Comparison of ENCODE assay signal across 8 cellular contexts in genomic region chr13:71865858-71866172, GRCh38. TPM values are rescaled to one million over a fixed set of nuclear protein-coding genes. Genes with fewer than 3 reads are reported as not detected.
DNase-seq lines count a peak whose midpoint lies in the region; ATAC-seq, FAIRE-seq and TF ChIP-seq lines count a peak whose summit lies in the region.

No MANE protein-coding gene starts in this region.

- H3K27me3 ChIP-seq in keratinocyte (ENCODE audit: control insufficient read depth, extremely low read depth, insufficient read depth, low read length): peaks cover 53% of the 10 kb centered on the region
- H3K27me3 ChIP-seq in testis: no peaks in the 10 kb centered on the region

- 0% methylated on average over 1 to 18 of the region's 18 CpGs for WGBS in testis, 2 donors

- H3K79me2 ChIP-seq in keratinocyte (ENCODE audit: control insufficient read depth, insufficient read depth, low read length): no peaks in the 10 kb centered on the region

- intact Hi-C loops in testis (cut with DNase I; ENCODE audit: low total_unique reads): no loop called here

- no peak overlapping the region for H2AFZ ChIP-seq in keratinocyte (ENCODE audit: control insufficient read depth, low read length)

- TF ChIP-seq POLR2A in testis (IDR thresholded peaks at IDR 0.05): no peak

- DNase-seq in AG04449 (ENCODE audit: low read depth, low spot score) (no peak), amniotic epithelial cell (ENCODE audit: low read depth) (peak; percentile 9), keratinocyte (ENCODE audit: low read depth, low spot score) (no peak), testis (no peak), NCI-H2196 (lab: John Stamatoyannopoulos, UW; ENCODE audit: unreplicated experiment) (no peak), kidney tubule cell (ENCODE audit: low spot score) (no peak)

- H3K36me3 ChIP-seq in keratinocyte (ENCODE audit: control insufficient read depth in 2 of 2, extremely low read depth in 1 of 2, insufficient read depth in 2 of 2, low read length in 2 of 2): no peaks in the 10 kb centered on the region
- no peaks in the 10 kb centered on the region for H3K36me3 ChIP-seq in testis (ENCODE audit: low read depth, missing control alignments)

- no peak overlapping the region for H3K27ac ChIP-seq in keratinocyte (ENCODE audit: control insufficient read depth, insufficient read depth, low read length)
- H3K27ac ChIP-seq in testis: peak overlapping the region in 1 of 2 donors; percentile 56

- POLR2A ChIA-PET in AG04449 (lab: Yijun Ruan, JAX): no interaction called here

- no peak for FAIRE-seq in keratinocyte (lab: Jason Lieb, UNC)

- H3K4me2 ChIP-seq in keratinocyte (ENCODE audit: control insufficient read depth, extremely low read depth, insufficient read depth, low read depth, low read length): peak overlapping the region; percentile 62

- H3K9me3 ChIP-seq in keratinocyte (ENCODE audit: control insufficient read depth, low read depth, low read length): no peaks in the 10 kb centered on the region
- no peaks in the 10 kb centered on the region for H3K9me3 ChIP-seq in testis

- H3K4me1 ChIP-seq in keratinocyte (ENCODE audit: control insufficient read depth, extremely low read depth, insufficient read depth, low read length): peaks cover 14% of the 10 kb centered on the region
- H3K4me1 ChIP-seq in testis: no peaks in the 10 kb centered on the region

- dilution Hi-C loops in keratinocyte (cut with MboI; ENCODE audit: extremely low pct_ligation_motif_present, low sequenced_read_pairs): no loop called here

- H3K4me3 ChIP-seq in AG04449 (ENCODE audit: low read depth, low read length) (peak overlapping the region; percentile 41), keratinocyte (ENCODE audit: control insufficient read depth in 2 of 3, extremely low read depth in 1 of 3, insufficient read depth in 2 of 3, low read depth in 1 of 3, low read length in 3 of 3) (peak overlapping the region in 1 of 3 experiments; percentile 32), testis (peak overlapping the region; percentile 54 to 61)

- no peak overlapping the region for H3K9ac ChIP-seq in keratinocyte (ENCODE audit: control insufficient read depth, extremely low read depth, insufficient read depth, low read length)

- CTCF ChIA-PET in AG04449 (lab: Yijun Ruan, JAX): no interaction called here

- H3K9me1 ChIP-seq in keratinocyte (ENCODE audit: control insufficient read depth, extremely low read depth, insufficient read depth, low read length): no peaks in the 10 kb centered on the region

- H4K20me1 ChIP-seq in keratinocyte (ENCODE audit: control insufficient read depth, extremely low read depth, insufficient read depth, low read length): no peaks in the 10 kb centered on the region

- peak; percentile 20 for ATAC-seq in HG02610 (IDR thresholded peaks at IDR 0.05; ENCODE audit: unreplicated experiment)
- no peak for ATAC-seq in GM21367 (IDR thresholded peaks at IDR 0.05; ENCODE audit: unreplicated experiment)

- TF ChIP-seq CTCF in AG04449 (IDR thresholded peaks at IDR 0.05; ENCODE audit: insufficient read depth, low read length, missing control alignments): no peak
- TF ChIP-seq CTCF in keratinocyte (optimal IDR thresholded peaks at IDR 0.05 in 1 of 3, IDR thresholded peaks at IDR 0.05 in 1 of 3, conservative IDR thresholded peaks at IDR 0.05 in 1 of 3; ENCODE audit: extremely low read depth in 1 of 3, insufficient read depth in 2 of 3, low read length in 3 of 3): no peak
- TF ChIP-seq CTCF in testis (IDR thresholded peaks at IDR 0.05): no peak

RNA-seq across cellular contexts. Expression of gene DACH1, which starts 1.2 kb away (rescaled TPM):
- polyA plus RNA-seq in keratinocyte (not detected in 3 replicates), testis (ENCODE audit: insufficient read depth, low read depth, low replicate concordance) (11.1 TPM)
- not detected for polyA plus RNA-seq in keratinocyte (2011; ENCODE audit: low read depth)
- polyA plus RNA-seq in keratinocyte (2011; cell fraction: cytosol; rRNA removed): not detected in 2 replicates
- polyA plus RNA-seq in keratinocyte (2011; cell fraction: nucleus; rRNA removed): not detected in 2 replicates
- not detected in 2 replicates for polyA plus RNA-seq in keratinocyte (2012; ENCODE audit: low replicate concordance)
- not detected in 3 replicates for polyA minus RNA-seq in keratinocyte
- polyA minus RNA-seq in keratinocyte (2011; cell fraction: cytosol; rRNA and poly(A)+ RNA removed): not detected
- polyA minus RNA-seq in keratinocyte (2011; cell fraction: nucleus; rRNA and poly(A)+ RNA removed): not detected in 2 replicates
- 1 to 10 TPM; 4.7 to 5.4 TPM for total RNA-seq in testis

Comparison
In these comparisons a context has a peak if more than half of its experiments do, and no peak if none do; other contexts are left out.
1. RNA of gene DACH1, which starts 1.2 kb away (polyA plus RNA-seq): 11.1 TPM in testis (single experiment); not detected in keratinocyte; every median in the first group is over 10 times any median in the second.